19 cellular contexts compared by ENCODE assay signal in the genomic region with DNA sequence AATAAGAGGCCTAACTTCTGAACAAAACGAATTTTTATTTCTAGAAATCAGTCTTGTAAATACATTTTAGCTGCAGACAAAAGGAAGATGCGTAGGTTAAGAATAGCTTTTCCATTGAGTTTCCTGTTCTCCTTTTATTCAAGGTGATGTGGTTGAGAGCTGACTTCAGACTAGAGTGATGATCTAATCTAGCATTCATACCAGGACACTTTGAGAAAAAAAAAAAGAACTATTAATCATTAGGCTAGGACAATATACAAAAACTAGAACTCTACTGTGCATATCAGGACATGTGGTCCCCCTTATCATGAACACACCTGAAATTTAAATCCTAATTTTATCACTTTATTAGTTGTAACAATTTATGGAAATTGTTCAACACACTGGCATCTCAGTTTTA.
DNase-seq lines count a peak whose midpoint lies in the region; ATAC-seq, FAIRE-seq and TF ChIP-seq lines count a peak whose summit lies in the region.
"Had no signal": no experiment of that assay in that cellular context is flagged by ENCODE, and none has a peak within 500 bp of the region (broad histone marks: within the 10 kb centered on the region; RNA-seq: fewer than 3 reads in every experiment).

No MANE protein-coding gene starts in this region.

- no peaks in the 10 kb centered on the region for H3K79me2 ChIP-seq in keratinocyte (ENCODE audit: control insufficient read depth, insufficient read depth, low read length)

- dilution Hi-C loops in keratinocyte (cut with MboI; ENCODE audit: extremely low pct_ligation_motif_present, low sequenced_read_pairs): no loop called here

- H3K4me2 ChIP-seq in A549: peak overlapping the region; percentile 48
- peak overlapping the region; percentile 55 for H3K4me2 ChIP-seq in keratinocyte (ENCODE audit: control insufficient read depth, extremely low read depth, insufficient read depth, low read depth, low read length)
- H3K4me2 ChIP-seq: GM23338 had no signal

- WGBS in A549 (ENCODE audit: missing lambda C conversion rate): 36% methylated on average over 2 of the region's 2 CpGs

- H3K4me3 ChIP-seq in A549 (no peak overlapping the region), bronchial epithelial cell (ENCODE audit: low read depth, low read length) (no peak overlapping the region), keratinocyte (ENCODE audit: control insufficient read depth in 2 of 3, extremely low read depth in 1 of 3, insufficient read depth in 2 of 3, low read depth in 1 of 3, low read length in 3 of 3) (peak overlapping the region in 1 of 3 experiments; percentile 9)
- H3K4me3 ChIP-seq: GM12878, GM23338, Peyer's patch had no signal

- H3K9me3 ChIP-seq in A549 (no peaks in the 10 kb centered on the region), keratinocyte (ENCODE audit: control insufficient read depth, low read depth, low read length) (no peaks in the 10 kb centered on the region)
- H3K9me3 ChIP-seq: Peyer's patch had no signal

- TF ChIP-seq EP300 in A549 (IDR thresholded peaks at IDR 0.05): no peak

- no peak overlapping the region for H3K9ac ChIP-seq in keratinocyte (ENCODE audit: control insufficient read depth, extremely low read depth, insufficient read depth, low read length)

- peak in 1 of 2 experiments; percentile 48; a peak in 2 of 6 replicates for ATAC-seq in A549
- ATAC-seq: GM12878, GM23338 had no signal

- CTCF ChIA-PET in A549 (lab: Yijun Ruan, JAX): interaction anchor here (1.2 kb wide), 1 partner anchor 10 kb away, joined by 5 read pairs; no protein-coding TSS in a partner anchor

- H3K4me1 ChIP-seq in A549 (peaks cover 14% of the 10 kb centered on the region; the same call in 2 of the 3 replicates), keratinocyte (ENCODE audit: control insufficient read depth, extremely low read depth, insufficient read depth, low read length) (peaks cover 10% of the 10 kb centered on the region)
- H3K4me1 ChIP-seq: Peyer's patch had no signal

- TF ChIP-seq POLR2A in A549 (IDR thresholded peaks at IDR 0.05; ENCODE audit: low read length): no peak

- TF ChIP-seq CTCF in A549 (IDR thresholded peaks at IDR 0.05) (no peak), bronchial epithelial cell (IDR thresholded peaks at IDR 0.05; ENCODE audit: insufficient read depth, low read length, severe bottlenecking) (no peak), keratinocyte (optimal IDR thresholded peaks at IDR 0.05 in 1 of 3, IDR thresholded peaks at IDR 0.05 in 1 of 3, conservative IDR thresholded peaks at IDR 0.05 in 1 of 3; ENCODE audit: extremely low read depth in 1 of 3, insufficient read depth in 2 of 3, low read length in 3 of 3) (no peak)

- peak overlapping the region; percentile 27 for H2AFZ ChIP-seq in keratinocyte (ENCODE audit: control insufficient read depth, low read length)
- H2AFZ ChIP-seq: GM23338 had no signal

- H3K9me1 ChIP-seq in keratinocyte (ENCODE audit: control insufficient read depth, extremely low read depth, insufficient read depth, low read length): no peaks in the 10 kb centered on the region

- in situ Hi-C loops in KBM-7 (cut with MboI; ENCODE audit: low pct_unique_long_range_greater_than_20kb, low sequenced_read_pairs): no loop called here

- H3K27ac ChIP-seq in A549: peak overlapping the region in 1 of 2 experiments; percentile 36; a peak in 1 of 6 replicates
- peak overlapping the region; percentile 11 for H3K27ac ChIP-seq in keratinocyte (ENCODE audit: control insufficient read depth, insufficient read depth, low read length)
- H3K27ac ChIP-seq: Peyer's patch had no signal

- no peaks in the 10 kb centered on the region for H3K27me3 ChIP-seq in bronchial epithelial cell (ENCODE audit: control insufficient read depth, insufficient read depth, low read length)
- no peaks in the 10 kb centered on the region for H3K27me3 ChIP-seq in keratinocyte (ENCODE audit: control insufficient read depth, extremely low read depth, insufficient read depth, low read length)
- H3K27me3 ChIP-seq: Peyer's patch had no signal

- POLR2A ChIA-PET in A549 (lab: Yijun Ruan, JAX): no interaction called here

- FAIRE-seq in A549 (lab: Jason Lieb, UNC): no peak
- no peak for FAIRE-seq in bronchial epithelial cell (lab: Jason Lieb, UNC)
- no peak for FAIRE-seq in keratinocyte (lab: Jason Lieb, UNC)
- FAIRE-seq: GM12878, GM19239 had no signal

- no peak for TF ChIP-seq RAD21 in A549 (conservative IDR thresholded peaks at IDR 0.05 in 1 of 2, IDR thresholded peaks at IDR 0.05 in 1 of 2)

- DNase-seq in A549 (ENCODE audit: low read depth in 1 of 2, low spot score in 1 of 2) (no peak), NCI-H226 (peak; percentile 63), bronchial epithelial cell (ENCODE audit: low read depth) (peak; percentile 65), keratinocyte (ENCODE audit: low read depth, low spot score) (no peak), KBM-7 (no peak), DMS 273 (lab: John Stamatoyannopoulos, UW; ENCODE audit: unreplicated experiment) (no peak), midbrain (lab: John Stamatoyannopoulos, UW) (no peak), iPS-NIHi11 (ENCODE audit: low spot score) (no peak)
- DNase-seq: 8988T, C1 segment of cervical spinal cord, DMS153, NCI-H1048, NCI-H2107, NCI-H446, Peyer's patch, SHP77 treated with DMSO at 0.1 percent for 48 hours had no signal

- no peaks in the 10 kb centered on the region for H3K36me3 ChIP-seq in bronchial epithelial cell (ENCODE audit: control insufficient read depth, insufficient read depth, low read length)
- no peaks in the 10 kb centered on the region for H3K36me3 ChIP-seq in keratinocyte (ENCODE audit: control insufficient read depth in 2 of 2, extremely low read depth in 1 of 2, insufficient read depth in 2 of 2, low read length in 2 of 2)
- H3K36me3 ChIP-seq: Peyer's patch had no signal

- H4K20me1 ChIP-seq in keratinocyte (ENCODE audit: control insufficient read depth, extremely low read depth, insufficient read depth, low read length): no peaks in the 10 kb centered on the region

TF ChIP-seq in A549, 52 proteins besides CTCF, POLR2A, EP300 and RAD21:
- no peak for TF ChIP-seq ZSCAN20 (CRISPR knock-in tag; IDR thresholded peaks at IDR 0.05)
- TF ChIP-seq MYC (IDR thresholded peaks at IDR 0.05; ENCODE audit: borderline replicate concordance, low read length): no peak
- TF ChIP-seq, protein P1, sequence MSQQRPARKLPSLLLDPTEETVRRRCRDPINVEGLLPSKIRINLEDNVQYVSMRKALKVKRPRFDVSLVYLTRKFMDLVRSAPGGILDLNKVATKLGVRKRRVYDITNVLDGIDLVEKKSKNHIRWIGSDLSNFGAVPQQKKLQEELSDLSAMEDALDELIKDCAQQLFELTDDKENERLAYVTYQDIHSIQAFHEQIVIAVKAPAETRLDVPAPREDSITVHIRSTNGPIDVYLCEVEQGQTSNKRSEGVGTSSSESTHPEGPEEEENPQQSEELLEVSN (IDR thresholded peaks at IDR 0.05; ENCODE audit: borderline replicate concordance, low read depth): no peak
- no peak for TF ChIP-seq RCOR1 (IDR thresholded peaks at IDR 0.05; ENCODE audit: low read depth, low read length)
- no peak for TF ChIP-seq KDM5A (IDR thresholded peaks at IDR 0.05)

Comparison
In these comparisons a context has a peak if more than half of its experiments do, and no peak if none do; other contexts are left out.
1. DNase-seq: peak in NCI-H226 (single experiment) and bronchial epithelial cell (single experiment); none in A549 (0 of 2), keratinocyte (single experiment), KBM-7 (single experiment), DMS 273 (single experiment), midbrain (single experiment) and iPS-NIHi11 (single experiment).